Comparison of ENCODE assay signal across 11 cellular contexts in the genomic region with DNA sequence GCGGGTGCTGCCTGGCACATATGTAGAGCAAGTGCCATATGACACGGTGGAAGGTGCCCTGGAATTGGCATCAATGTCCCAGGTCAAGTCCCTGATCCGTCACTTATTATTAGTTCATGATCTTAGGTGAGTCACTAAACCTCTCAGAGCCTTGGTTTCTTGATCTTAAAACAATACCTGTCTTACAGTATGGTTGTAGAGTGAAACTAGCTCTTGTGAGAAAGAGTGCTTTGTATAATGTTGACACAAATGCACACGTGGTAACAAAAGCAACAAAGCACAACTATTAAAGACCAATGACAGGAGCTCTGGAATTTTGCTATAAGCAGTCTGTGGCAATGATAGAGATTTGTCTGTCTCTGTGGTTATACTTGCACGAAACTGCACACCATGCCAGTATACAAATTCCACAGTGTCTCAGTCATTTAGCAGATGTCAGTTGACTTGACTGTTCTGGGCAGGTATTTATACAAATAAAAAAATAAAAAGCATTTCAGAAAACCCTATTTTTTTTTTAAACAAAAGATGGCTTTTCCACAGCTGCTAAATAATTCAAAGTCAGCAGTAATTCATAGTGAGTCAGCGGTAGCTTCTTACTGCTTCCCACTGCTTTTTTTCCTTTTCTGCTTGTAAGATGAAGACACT. TPM values are rescaled to one million over a fixed set of nuclear protein-coding genes. Genes with fewer than 3 reads are reported as not detected.
DNase-seq lines count a peak whose midpoint lies in the region; ATAC-seq, FAIRE-seq and TF ChIP-seq lines count a peak whose summit lies in the region.
"Had no signal": no experiment of that assay in that cellular context is flagged by ENCODE, and none has a peak within 500 bp of the region (broad histone marks: within the 10 kb centered on the region; RNA-seq: fewer than 3 reads in every experiment).

No MANE protein-coding gene starts in this region.

- H3K79me2 ChIP-seq in K562 (ENCODE audit: control insufficient read depth, insufficient read depth, low read length), result no peaks in the 10 kb centered on the region; the same call in 2 of the 3 replicates
- no peaks in the 10 kb centered on the region for H3K79me2 ChIP-seq in OCI-LY7 (ENCODE audit: insufficient read depth, low read depth, low read length)

- FAIRE-seq in K562 (lab: Jason Lieb, UNC), result peak; percentile 54

- WGBS in K562 (ENCODE audit: insufficient coverage, low coverage, missing lambda C conversion rate), result 53% methylated on average over 6 of the region's 6 CpGs
- 67 to 83% methylated on average over 6 of the region's 6 CpGs for WGBS in lung, 2 donors

- H3K27ac ChIP-seq in K562 (ENCODE audit: extremely low read depth, low read depth, low read length), result no peak overlapping the region; the same call in 2 of the 3 replicates
- H3K27ac ChIP-seq in lung (ENCODE audit: low read depth in 1 of 2, low read length in 1 of 2), result no peak overlapping the region
- H3K27ac ChIP-seq in OCI-LY7 (ENCODE audit: low read depth, low read length, poor library complexity, severe bottlenecking), result no peak overlapping the region
- H3K27ac ChIP-seq: coronary artery had no signal

- H3K9me1 ChIP-seq in K562 (ENCODE audit: control insufficient read depth, insufficient read depth, low read length), result no peaks in the 10 kb centered on the region

- no peaks in the 10 kb centered on the region for H3K9me3 ChIP-seq in K562 (replicated peaks; ENCODE audit: control insufficient read depth, insufficient read depth, low read depth, low read length)
- no peaks in the 10 kb centered on the region for H3K9me3 ChIP-seq in lung (ENCODE audit: control insufficient read depth in 2 of 2, insufficient read depth in 1 of 2, low read length in 1 of 2)
- H3K9me3 ChIP-seq in OCI-LY7 (ENCODE audit: low read length), result no peaks in the 10 kb centered on the region

- BruUV-seq in K562 (replicated peaks; lab: Mats Ljungman, UMichigan), result no TSS peak
- BruUV-seq in OCI-LY7 (replicated peaks; lab: Mats Ljungman, UMichigan), result no TSS peak

- H3K27me3 Mint-ChIP-seq in T-cell, result peaks cover 8 to 13% of the 10 kb centered on the region in 2 donors

- peak overlapping the region; percentile 96 for H3K4me2 ChIP-seq in K562 (ENCODE audit: insufficient read depth, low read length)
- H3K4me2 ChIP-seq in OCI-LY7 (ENCODE audit: low read length), result no peak overlapping the region

- no peak for TF ChIP-seq RAD21 in K562 (CRISPR knock-in tag; conservative IDR thresholded peaks at IDR 0.05 in 1 of 2, IDR thresholded peaks at IDR 0.05 in 1 of 2)

- no peaks in the 10 kb centered on the region for H3K36me3 ChIP-seq in K562 (ENCODE audit: control insufficient read depth, insufficient read depth, low read length)
- no peaks in the 10 kb centered on the region for H3K36me3 ChIP-seq in lung (ENCODE audit: control insufficient read depth in 2 of 2, insufficient read depth in 2 of 2, low read length in 2 of 2)
- H3K36me3 ChIP-seq in OCI-LY7 (ENCODE audit: insufficient read depth, low read length), result no peaks in the 10 kb centered on the region

- no peak overlapping the region for H3K4me3 ChIP-seq in K562
- no peak overlapping the region for H3K4me3 ChIP-seq in lung
- H3K4me3 ChIP-seq in OCI-LY7 (ENCODE audit: low read depth, low read length, poor library complexity, severe bottlenecking), result no peak overlapping the region
- H3K4me3 ChIP-seq: coronary artery had no signal

- POLR2A ChIA-PET in K562 (lab: Yijun Ruan, JAX), result interaction anchor here (0.6 to 1.9 kb wide), 4 partner anchors 9 to 98 kb away, joined by 3 to 9 read pairs (median 4); no protein-coding TSS in a partner anchor
- POLR2A ChIA-PET in OCI-LY7 (lab: Charles Lee), result interaction anchor here (0.7 to 1.3 kb wide), 3 partner anchors 9 to 29 kb away, joined by 3 to 5 read pairs (median 4); no protein-coding TSS in a partner anchor
- POLR2A ChIA-PET in T-cell (lab: Charles Lee), result interaction anchor here in 1 of 2 donors (0.6 kb wide), 1 partner anchor 734 kb away, joined by 3 read pairs; no protein-coding TSS in a partner anchor

- H2AFZ ChIP-seq in K562 (ENCODE audit: low read depth, low read length), result no peak overlapping the region
- no peak overlapping the region for H2AFZ ChIP-seq in OCI-LY7 (ENCODE audit: low read length)

- in situ Hi-C loops in K562 (cut with MboI), result no loop called here

- intact Hi-C loops in K562 (cut with micrococcal nuclease), result no loop called here
- intact Hi-C loops in OCI-LY7 (cut with micrococcal nuclease; ENCODE audit: unreplicated experiment), result no loop called here

- DNase-seq in CD1c-positive myeloid dendritic cell (ENCODE audit: extremely low spot score) (peak; percentile 49), K562 (ENCODE audit: extremely low read depth in 1 of 4, low spot score in 3 of 4) (no peak), lung (ENCODE audit: low spot score) (no peak), OCI-LY7 (ENCODE audit: low spot score) (no peak), hypothalamus (lab: John Stamatoyannopoulos, UW) (no peak), T-cell (no peak), C1 segment of cervical spinal cord (lab: John Stamatoyannopoulos, UW) (no peak)
- DNase-seq: activated T-cell treated with anti-CD3 and anti-CD28 coated beads, Interleukin-2, amount 50 U/mL, for 4 hours; NCI-H748 treated with DMSO at 0.1 percent for 48 hours had no signal

- H3K9me3 Mint-ChIP-seq in T-cell, result no peaks in the 10 kb centered on the region
- H3K9me3 Mint-ChIP-seq: activated T-cell treated with anti-CD3 and anti-CD28 coated beads, Interleukin-2, amount 50 U/mL, for 4 hours had no signal

- ATAC-seq in HG03432 (IDR thresholded peaks at IDR 0.05; ENCODE audit: unreplicated experiment) (peak; percentile 48), K562 (no peak), lung (ENCODE audit: insufficient read depth, low FRiP score) (peak; percentile 60), T-cell (replicated peaks in 1 of 4) (no peak)

- no peaks in the 10 kb centered on the region for H3K36me3 Mint-ChIP-seq in T-cell

- H4K20me1 ChIP-seq in K562 (replicated peaks; ENCODE audit: control insufficient read depth, insufficient read depth, low read length) (no peaks in the 10 kb centered on the region), OCI-LY7 (ENCODE audit: insufficient read depth, low read length) (no peaks in the 10 kb centered on the region)

- TF ChIP-seq EP300 in K562 (IDR thresholded peaks at IDR 0.05; ENCODE audit: low read length), result no peak

- H3K9me2 ChIP-seq in OCI-LY7 (ENCODE audit: insufficient read depth, low read length), result no peaks in the 10 kb centered on the region

- H3K4me1 ChIP-seq in K562 (replicated peaks in 1 of 2; ENCODE audit: control insufficient read depth in 2 of 2, insufficient read depth in 2 of 2, low read length in 2 of 2), result peaks cover 12 to 18% of the 10 kb centered on the region in 2 experiments
- H3K4me1 ChIP-seq in lung (ENCODE audit: control insufficient read depth in 2 of 2, insufficient read depth in 2 of 2, low read length in 2 of 2), result peaks cover 0 to 4% of the 10 kb centered on the region in 2 donors
- peaks cover 11% of the 10 kb centered on the region for H3K4me1 ChIP-seq in OCI-LY7 (ENCODE audit: insufficient read depth, low read length, poor library complexity, severe bottlenecking)

- H3K4me3 Mint-ChIP-seq in T-cell, result no peak overlapping the region
- H3K4me3 Mint-ChIP-seq: activated T-cell treated with anti-CD3 and anti-CD28 coated beads, Interleukin-2, amount 50 U/mL, for 4 hours had no signal

- no peak for TF ChIP-seq CTCF in K562 (IDR thresholded peaks at IDR 0.05 in 2 of 3, conservative IDR thresholded peaks at IDR 0.05 in 1 of 3; ENCODE audit: insufficient read depth in 2 of 3, low read depth in 1 of 3, low read length in 3 of 3)
- no peak for TF ChIP-seq CTCF in lung (IDR thresholded peaks at IDR 0.05; ENCODE audit: control extremely low read depth, extremely low read depth)
- TF ChIP-seq CTCF in OCI-LY7 (conservative IDR thresholded peaks at IDR 0.05; ENCODE audit: low read length), result no peak

- CTCF ChIA-PET in K562 (lab: Yijun Ruan, JAX; ENCODE audit: low intra/inter-chr PET ratio) (no interaction called here), OCI-LY7 (lab: Charles Lee; ENCODE audit: unreplicated experiment) (interaction anchor here (0.6 kb wide), 1 partner anchor 9 kb away, joined by 3 read pairs; no protein-coding TSS in a partner anchor), T-cell (lab: Charles Lee) (interaction anchor here in 1 of 2 donors (0.7 kb wide), 1 partner anchor 330 kb away, joined by 5 read pairs; no protein-coding TSS in a partner anchor)

- no peaks in the 10 kb centered on the region for H3K4me1 Mint-ChIP-seq in T-cell

- TF ChIP-seq POLR2A in K562 (conservative IDR thresholded peaks at IDR 0.05), result no peak

- H3K27me3 ChIP-seq in K562 (ENCODE audit: control insufficient read depth in 2 of 2, insufficient read depth in 2 of 2, low read length in 2 of 2), result no peaks in the 10 kb centered on the region
- H3K27me3 ChIP-seq in lung (ENCODE audit: control insufficient read depth, insufficient read depth), result no peaks in the 10 kb centered on the region

- H3K27ac Mint-ChIP-seq in T-cell, result no peak overlapping the region

- peak overlapping the region; percentile 83 to 84; a peak in 3 of 4 replicates for H3K9ac ChIP-seq in K562 (ENCODE audit: insufficient read depth in 1 of 2, low read depth in 2 of 2, low read length in 2 of 2)

TF ChIP-seq in K562, 482 proteins besides CTCF, POLR2A, EP300 and RAD21 (continues in another document):
- TF ChIP-seq BCOR (IDR thresholded peaks at IDR 0.05) (no peak), RBM15 (IDR thresholded peaks at IDR 0.05; ENCODE audit: insufficient read depth, low read length) (no peak)

RNA-seq across cellular contexts. Expression of a gene that starts 19.7 kb away (rescaled TPM):
- 7.8 and 10.5 TPM in 2 replicates for total RNA-seq in K562 (2011; cell fraction: chromatin; rRNA removed; ENCODE audit: low replicate concordance)
- 3.7 and 4.2 TPM in 2 replicates for total RNA-seq in K562 (2011; cell fraction: nucleolus; rRNA removed)
- total RNA-seq in K562 (2011; cell fraction: nucleoplasm; rRNA removed), result 6.9 and 7.2 TPM in 2 replicates
- 14.0 and 14.3 TPM in 2 replicates for total RNA-seq in K562 (2014; rRNA removed)
- 23.6 and 25.3 TPM in 2 replicates for total RNA-seq in K562 (2014; rRNA removed; fragmentation: Illumina TruSeq; extraction: Trizol)
- 15.2 and 15.9 TPM in 2 replicates for total RNA-seq in K562 (2015; rRNA removed; fragmentation: Illumina TruSeq; extraction: Trizol)
- total RNA-seq in K562 (2021), result 22.2 and 22.6 TPM in 2 replicates
- 6.7 and 21.8 TPM in 2 replicates for polyA plus RNA-seq in K562 (2011; rRNA removed)
- 2.9 and 11.7 TPM in 2 replicates for polyA plus RNA-seq in K562 (2011; cell fraction: cytosol; rRNA removed)
- polyA plus RNA-seq in K562 (2011; cell fraction: nucleus; rRNA removed), result 5.2 and 22.6 TPM in 2 replicates
- polyA plus RNA-seq in K562 (2012), result 13.0 and 38.4 TPM in 2 replicates
- polyA plus RNA-seq in K562 (2014; fragmentation: Illumina TruSeq; extraction: Trizol), result 24.1 and 24.4 TPM in 2 replicates
- polyA plus RNA-seq in K562 (2014; fragmentation: Nextera tagmentation; extraction: Ambion mirVana), result 10 to 100 TPM; 10.2 to 11.3 TPM
- polyA plus RNA-seq in K562 (2014; rRNA removed), result 15.0 TPM in 2 replicates
- polyA minus RNA-seq in K562 (2011; rRNA and poly(A)+ RNA removed), result 9.4 and 28.7 TPM in 2 replicates
- 4.5 and 25.5 TPM in 2 replicates for polyA minus RNA-seq in K562 (2011; cell fraction: cytosol; rRNA and poly(A)+ RNA removed)
- polyA minus RNA-seq in K562 (2011; cell fraction: nucleus; rRNA and poly(A)+ RNA removed), result 2.6 and 14.3 TPM in 2 replicates
- total RNA-seq in lung, result 100 to 1,000 TPM in 1 of 2 donors, 10 to 100 TPM in 1; 89.5 to 242 TPM
- 100 to 1,000 TPM; 134 to 731 TPM for polyA plus RNA-seq in lung
- 20.8 and 24.3 TPM in 2 replicates for total RNA-seq in OCI-LY7 (2014; rRNA removed; shearing (Covaris generic))
- 32.0 and 32.9 TPM in 2 replicates for total RNA-seq in OCI-LY7 (2022)
- total RNA-seq in T-cell, result 10 to 100 TPM in 3 of 5 donors, 1 to 10 TPM in 2; 8.6 to 13.7 (median 11.3) TPM

Comparison
In these comparisons a context has a peak if more than half of its experiments do, and no peak if none do; other contexts are left out.
1. ATAC-seq: peak in HG03432 (single experiment) and lung (single experiment); none in K562 (single experiment) and T-cell (0 of 4).